Comparison of ENCODE assay signal across 28 cellular contexts in the genomic region with DNA sequence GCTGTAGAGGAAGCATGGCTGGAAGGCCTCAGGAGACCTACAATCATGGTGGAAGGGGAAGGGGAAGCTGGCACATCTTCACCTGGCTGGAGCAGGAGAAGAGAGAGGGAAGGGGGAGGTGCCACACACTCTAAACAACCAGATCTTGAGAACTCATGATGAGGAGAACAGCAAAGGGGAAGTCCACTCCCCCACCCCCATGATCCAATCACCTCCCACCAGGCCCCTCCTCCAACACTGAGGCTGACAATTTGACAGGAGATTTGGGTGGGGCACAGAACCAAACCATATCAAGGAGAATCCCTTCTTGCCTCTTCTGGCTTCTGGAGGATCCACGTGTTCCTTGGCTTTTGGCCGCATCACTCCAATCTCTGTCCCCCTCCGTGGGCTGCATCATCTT.
"Had no signal": no experiment of that assay in that cellular context is flagged by ENCODE, and none has a peak within 500 bp of the region (broad histone marks: within the 10 kb centered on the region; RNA-seq: fewer than 3 reads in every experiment).

No MANE protein-coding gene starts in this region.

- H3K27me3 ChIP-seq: gastroesophageal sphincter, hepatocyte, ovary, stomach, tibial artery, upper lobe of right lung had no signal

- H3K4me3 ChIP-seq: gastroesophageal sphincter, hepatocyte, ovary, prostate gland, smooth muscle cell, stomach, tibial artery, upper lobe of right lung had no signal

- H3K27ac ChIP-seq: gastroesophageal sphincter, hepatocyte, ovary, prostate gland, stomach, tibial artery, upper lobe of right lung, VCaP had no signal

- H3K36me3 ChIP-seq: gastroesophageal sphincter, ovary, prostate gland, stomach, tibial artery, upper lobe of right lung had no signal

- H3K4me1 ChIP-seq: prostate gland, tibial artery, upper lobe of right lung had no signal

- DNase-seq: activated CD4-positive, alpha-beta T cell treated with anti-CD3 and anti-CD28 coated beads for 48 hours; activated CD4-positive, alpha-beta T cell treated with anti-CD3 and anti-CD28 coated beads, Interleukin-2, amount 50 U/mL, for 48 hours; activated CD8-positive, alpha-beta memory T cell treated with anti-CD3 and anti-CD28 coated beads for 24 hours; activated gamma-delta T cell; activated naive CD4-positive, alpha-beta T cell treated with anti-CD3 and anti-CD28 coated beads, Interleukin-2, amount 10 ng/mL, durations not matched to agents 7 days and 5 days; activated naive CD8-positive, alpha-beta T cell treated with anti-CD3 and anti-CD28 coated beads, Interleukin-2, amount 10 ng/mL, durations not matched to agents 7 days and 5 days; caudate nucleus; cortex of kidney; effector memory CD8-positive, alpha-beta T cell; erythroblast; left cardiac atrium; mammary epithelial cell; naive B cell; nephron progenitor cell; stimulated activated CD4-positive, alpha-beta T cell treated with anti-CD3 and anti-CD28 coated beads, Interleukin-1b, Interleukin-23, amount 100 ng/mL, for 48 hours; stimulated activated naive B cell treated with anti-CD40 and anti-IgM and Interleukin-4, amounts not matched to agents 10 μg/mL and 1 μg/mL and 100 μg/mL, for 72 hours; stomach; T-helper 17 cell; T1000; upper lobe of right lung had no signal

- ATAC-seq: activated CD4-positive, CD25-positive, alpha-beta regulatory T cell treated with anti-CD3 and anti-CD28 coated beads, Interleukin-2, amount 50 U/mL, for 24 hours; effector memory CD8-positive, alpha-beta T cell; gastroesophageal sphincter; left cardiac atrium; stimulated activated naive B cell treated with anti-CD40 and anti-IgM and Interleukin-4, amounts not matched to agents 10 μg/mL and 1 μg/mL and 100 μg/mL, for 72 hours; T-helper 17 cell; upper lobe of right lung had no signal

- H3K9me3 ChIP-seq: gastroesophageal sphincter, ovary, prostate gland, stomach, tibial artery, upper lobe of right lung had no signal
